ENCODE assay signal across 32 cellular contexts in the genomic region with DNA sequence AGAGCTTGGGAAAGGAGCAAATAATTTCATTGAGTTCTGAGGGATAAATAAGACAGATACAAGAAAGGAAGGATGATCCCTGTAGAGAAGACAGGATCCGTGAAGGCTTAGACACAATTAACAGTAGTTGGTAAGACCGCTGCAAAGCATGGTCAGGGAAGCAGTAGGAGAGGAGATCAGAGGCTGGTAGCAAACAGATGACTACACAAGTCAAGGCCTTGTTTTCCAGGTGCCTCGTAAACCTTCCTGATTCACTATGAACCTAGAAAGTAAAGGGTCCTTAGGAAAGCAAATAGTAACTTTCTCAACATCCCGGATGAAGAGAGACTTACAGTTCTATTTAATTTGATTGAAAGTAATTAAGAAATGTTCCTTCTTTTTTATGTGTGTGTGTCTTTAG.
"Had no signal": no experiment of that assay in that cellular context is flagged by ENCODE, and none has a peak within 500 bp of the region (broad histone marks: within the 10 kb centered on the region; RNA-seq: fewer than 3 reads in every experiment).

No MANE protein-coding gene starts in this region.

- H3K27ac Mint-ChIP-seq: activated B cell treated with CpG ODN at 0.5 μM for 24 hours; activated CD4-positive, alpha-beta memory T cell treated with anti-CD3 and anti-CD28 coated beads, Interleukin-2, amount 10 ng/mL, durations not matched to agents 7 days and 5 days; activated naive CD4-positive, alpha-beta T cell treated with anti-CD3 and anti-CD28 coated beads, Interleukin-2, amount 10 ng/mL, durations not matched to agents 7 days and 5 days; activated naive CD4-positive, alpha-beta T cell treated with anti-CD3 and anti-CD28 coated beads, Interleukin-2, amount 50 U/mL, for 72 hours; activated naive CD8-positive, alpha-beta T cell treated with anti-CD3 and anti-CD28 coated beads, Interleukin-2, amount 10 ng/mL, durations not matched to agents 7 days and 5 days; activated T-cell treated with anti-CD3 and anti-CD28 coated beads, Interleukin-2, amount 50 U/mL, for 24 hours; activated T-cell treated with anti-CD3 and anti-CD28 coated beads, Interleukin-2, amount 50 U/mL, for 72 hours; brain; dendritic cell treated with granulocyte-macrophage colony-stimulating factor and Interleukin-4, amounts not matched to agents 40 ng/mL and 50 ng/mL, for 4 days; endodermal cell had no signal

- H3K9me3 ChIP-seq: ascending aorta, breast epithelium, esophagus muscularis mucosa, gastrocnemius medialis, heart left ventricle had no signal

- H3K36me3 ChIP-seq: ascending aorta, breast epithelium, cardiac muscle cell, esophagus muscularis mucosa, gastrocnemius medialis, heart left ventricle, WERI-Rb-1 had no signal

- H3K9me3 Mint-ChIP-seq: activated naive CD4-positive, alpha-beta T cell treated with anti-CD3 and anti-CD28 coated beads, Interleukin-2, amount 10 ng/mL, durations not matched to agents 7 days and 5 days; activated T-cell treated with anti-CD3 and anti-CD28 coated beads, Interleukin-2, amount 50 U/mL, for 24 hours; dendritic cell treated with granulocyte-macrophage colony-stimulating factor and Interleukin-4, amounts not matched to agents 40 ng/mL and 50 ng/mL, for 4 days; endodermal cell had no signal

- H3K4me3 ChIP-seq: ascending aorta, breast epithelium, cardiac muscle cell, coronary artery, dorsolateral prefrontal cortex, esophagus muscularis mucosa, gastrocnemius medialis, heart left ventricle had no signal

- H3K4me3 Mint-ChIP-seq: activated B cell treated with CpG ODN at 0.5 μM for 24 hours; activated CD4-positive, alpha-beta memory T cell treated with anti-CD3 and anti-CD28 coated beads, Interleukin-2, amount 10 ng/mL, durations not matched to agents 7 days and 5 days; activated naive CD4-positive, alpha-beta T cell treated with anti-CD3 and anti-CD28 coated beads, Interleukin-2, amount 10 ng/mL, durations not matched to agents 7 days and 5 days; activated naive CD8-positive, alpha-beta T cell treated with anti-CD3 and anti-CD28 coated beads, Interleukin-2, amount 10 ng/mL, durations not matched to agents 7 days and 5 days; activated T-cell treated with anti-CD3 and anti-CD28 coated beads, Interleukin-2, amount 50 U/mL, for 24 hours; activated T-cell treated with anti-CD3 and anti-CD28 coated beads, Interleukin-2, amount 50 U/mL, for 72 hours; brain; central memory CD8-positive, alpha-beta T cell; dendritic cell treated with granulocyte-macrophage colony-stimulating factor and Interleukin-4, amounts not matched to agents 40 ng/mL and 50 ng/mL, for 4 days; endodermal cell had no signal

- H3K27me3 Mint-ChIP-seq: activated B cell treated with CpG ODN at 0.5 μM for 24 hours; activated CD4-positive, alpha-beta memory T cell treated with anti-CD3 and anti-CD28 coated beads, Interleukin-2, amount 10 ng/mL, durations not matched to agents 7 days and 5 days; activated naive CD4-positive, alpha-beta T cell treated with anti-CD3 and anti-CD28 coated beads, Interleukin-2, amount 10 ng/mL, durations not matched to agents 7 days and 5 days; activated T-cell treated with anti-CD3 and anti-CD28 coated beads, Interleukin-2, amount 50 U/mL, for 24 hours; brain; central memory CD8-positive, alpha-beta T cell; dendritic cell treated with granulocyte-macrophage colony-stimulating factor and Interleukin-4, amounts not matched to agents 40 ng/mL and 50 ng/mL, for 4 days had no signal

- H3K4me1 ChIP-seq: ascending aorta, breast epithelium, esophagus muscularis mucosa, foreskin keratinocyte, gastrocnemius medialis, heart left ventricle had no signal

- H3K4me1 Mint-ChIP-seq: activated B cell treated with CpG ODN at 0.5 μM for 24 hours; activated CD4-positive, alpha-beta memory T cell treated with anti-CD3 and anti-CD28 coated beads, Interleukin-2, amount 10 ng/mL, durations not matched to agents 7 days and 5 days; activated naive CD4-positive, alpha-beta T cell treated with anti-CD3 and anti-CD28 coated beads, Interleukin-2, amount 10 ng/mL, durations not matched to agents 7 days and 5 days; central memory CD8-positive, alpha-beta T cell; endodermal cell had no signal

- ATAC-seq: activated CD4-positive, CD25-positive, alpha-beta regulatory T cell treated with anti-CD3 and anti-CD28 coated beads, Interleukin-2, amount 50 U/mL, for 24 hours; activated naive CD4-positive, alpha-beta T cell treated with anti-CD3 and anti-CD28 coated beads, Interleukin-2, amount 50 U/mL, for 72 hours; activated T-cell treated with anti-CD3 and anti-CD28 coated beads, Interleukin-2, amount 50 U/mL, for 72 hours; foreskin keratinocyte; gastrocnemius medialis; heart left ventricle had no signal

- DNase-seq: activated B cell treated with CpG ODN at 0.5 μM for 24 hours; activated CD4-positive, alpha-beta memory T cell treated with anti-CD3 and anti-CD28 coated beads, Interleukin-2, amount 10 ng/mL, durations not matched to agents 7 days and 5 days; activated CD4-positive, alpha-beta T cell treated with anti-CD3 and anti-CD28 coated beads for 48 hours; activated CD4-positive, alpha-beta T cell treated with anti-CD3 and anti-CD28 coated beads, Interleukin-2, amount 50 U/mL, for 4 hours; activated CD8-positive, alpha-beta memory T cell treated with anti-CD3 and anti-CD28 coated beads, Interleukin-2, amount 50 U/mL, for 48 hours; activated gamma-delta T cell; activated naive CD4-positive, alpha-beta T cell; activated naive CD4-positive, alpha-beta T cell treated with anti-CD3 and anti-CD28 coated beads, Interleukin-2, amount 10 ng/mL, durations not matched to agents 7 days and 5 days; activated naive CD8-positive, alpha-beta T cell treated with anti-CD3 and anti-CD28 coated beads, Interleukin-2, amount 10 ng/mL, durations not matched to agents 7 days and 5 days; activated T-cell treated with anti-CD3 and anti-CD28 coated beads for 4 hours; activated T-cell treated with anti-CD3 and anti-CD28 coated beads, Interleukin-2, amount 50 U/mL, for 24 hours; activated T-cell treated with anti-CD3 and anti-CD28 coated beads, Interleukin-2, amount 50 U/mL, for 72 hours; dorsolateral prefrontal cortex; effector memory CD4-positive, alpha-beta T cell; endodermal cell; erythroblast; foreskin keratinocyte; gastrocnemius medialis; glutamatergic neuron; heart left ventricle; T-helper 2 cell; WERI-Rb-1 had no signal

- H3K36me3 Mint-ChIP-seq: activated naive CD4-positive, alpha-beta T cell treated with anti-CD3 and anti-CD28 coated beads, Interleukin-2, amount 10 ng/mL, durations not matched to agents 7 days and 5 days; activated naive CD4-positive, alpha-beta T cell treated with anti-CD3 and anti-CD28 coated beads, Interleukin-2, amount 50 U/mL, for 72 hours; activated naive CD8-positive, alpha-beta T cell treated with anti-CD3 and anti-CD28 coated beads, Interleukin-2, amount 10 ng/mL, durations not matched to agents 7 days and 5 days; brain had no signal

- H3K27ac ChIP-seq: ascending aorta, breast epithelium, cardiac muscle cell, coronary artery, dorsolateral prefrontal cortex, esophagus muscularis mucosa, foreskin keratinocyte, gastrocnemius medialis, heart left ventricle, WERI-Rb-1 had no signal

- H3K27me3 ChIP-seq: ascending aorta, breast epithelium, cardiac muscle cell, dorsolateral prefrontal cortex, esophagus muscularis mucosa, foreskin keratinocyte, gastrocnemius medialis, heart left ventricle had no signal
